Comparison of ENCODE assay signal across 9 cellular contexts in genomic region chr7:99177165-99177564, GRCh38. TPM values are rescaled to one million over a fixed set of nuclear protein-coding genes. Genes with fewer than 3 reads are reported as not detected.
"Had no signal": no experiment of that assay in that cellular context is flagged by ENCODE, and none has a peak within 500 bp of the region (broad histone marks: within the 10 kb centered on the region; RNA-seq: fewer than 3 reads in every experiment).

No MANE protein-coding gene starts in this region.

- H3K27ac Mint-ChIP-seq: H9, IgD-negative memory B cell had no signal

- H3K36me3 Mint-ChIP-seq: IgD-negative memory B cell had no signal

- ATAC-seq: HepG2 had no signal

- H3K4me1 Mint-ChIP-seq: H9, IgD-negative memory B cell had no signal

- H3K9me3 Mint-ChIP-seq: H9, IgD-negative memory B cell had no signal

- DNase-seq: GM23248, H9, HCEC 1CT, KG1 had no signal

- H3K27ac ChIP-seq: GM23248, HL-60 had no signal

- H2AFZ ChIP-seq: GM23248 had no signal

- H3K4me3 Mint-ChIP-seq: H9 had no signal

- H3K4me3 ChIP-seq: GM23248 had no signal

RNA-seq across cellular contexts. Expression of gene KPNA7, which starts 30.8 kb away (rescaled TPM):
- total RNA-seq: GM23248, H1, H9, HT1080 had no signal
- polyA plus RNA-seq: GM23248, H1, IgD-negative memory B cell had no signal
